Comparison of ENCODE assay signal across 1 cellular context in the genomic region with DNA sequence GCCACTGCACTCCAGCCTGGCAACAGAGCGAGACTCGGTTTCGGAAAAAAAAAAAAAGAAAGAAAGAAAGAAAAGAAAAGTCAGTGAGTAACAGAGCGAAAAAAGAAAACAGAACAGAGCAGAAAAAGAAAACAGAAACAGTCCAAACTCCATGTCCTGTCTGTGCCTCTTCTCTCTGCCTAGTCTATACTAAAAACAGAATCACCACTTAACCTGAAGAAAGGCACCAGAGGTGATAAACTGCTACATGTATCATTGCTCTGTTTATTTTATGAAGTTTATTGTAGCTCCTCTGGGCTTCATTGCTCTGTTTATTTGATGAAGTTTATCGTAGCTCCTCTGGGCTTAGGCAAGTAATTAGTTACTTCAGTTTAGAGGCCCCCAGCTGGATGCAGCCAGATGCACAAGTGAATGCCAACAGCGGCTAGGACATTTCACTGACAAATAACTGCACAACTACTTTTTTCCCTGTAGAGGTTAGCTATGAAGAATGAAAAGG.
TF ChIP-seq lines count a peak whose summit lies in the region.

No MANE protein-coding gene starts in this region.

TF ChIP-seq in HEK293, 187 proteins besides CTCF, POLR2A, EP300 and RAD21 (continued from another document and continues in another):
- TF ChIP-seq, protein P1, sequence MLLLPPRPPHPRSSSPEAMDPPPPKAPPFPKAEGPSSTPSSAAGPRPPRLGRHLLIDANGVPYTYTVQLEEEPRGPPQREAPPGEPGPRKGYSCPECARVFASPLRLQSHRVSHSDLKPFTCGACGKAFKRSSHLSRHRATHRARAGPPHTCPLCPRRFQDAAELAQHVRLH (tag by site-specific recombination; IDR thresholded peaks at IDR 0.05), result no peak
- TF ChIP-seq ZNF146 (tag by site-specific recombination; IDR thresholded peaks at IDR 0.05), result no peak
- no peak for TF ChIP-seq ZFHX2 (tag by site-specific recombination; conservative IDR thresholded peaks at IDR 0.05)
- 0 out of 2 replicates have a peak, but pooled peaks have one; percentile 35 for TF ChIP-seq ZNF335 (tag by site-specific recombination; conservative IDR thresholded peaks at IDR 0.05)
- TF ChIP-seq PBX3 (CRISPR knock-in tag; IDR thresholded peaks at IDR 0.05), result no peak
- no peak for TF ChIP-seq ZNF585B (tag by site-specific recombination; IDR thresholded peaks at IDR 0.05)
- no peak for TF ChIP-seq ZBTB20 (tag by site-specific recombination; IDR thresholded peaks at IDR 0.05)
- TF ChIP-seq MZF1 (tag by site-specific recombination; IDR thresholded peaks at IDR 0.05; ENCODE audit: borderline replicate concordance), result no peak
- TF ChIP-seq ZNF433 (tag by site-specific recombination; IDR thresholded peaks at IDR 0.05; ENCODE audit: low read depth), result no peak
- no peak for TF ChIP-seq ZFP37 (tag by site-specific recombination; IDR thresholded peaks at IDR 0.05)
- TF ChIP-seq BCL11A (tag by site-specific recombination; IDR thresholded peaks at IDR 0.05; ENCODE audit: low read depth), result no peak
- TF ChIP-seq SCRT2 (tag by site-specific recombination; IDR thresholded peaks at IDR 0.05), result no peak
- peak; percentile 78; the same call in 1 of the 2 replicates for TF ChIP-seq SCRT1 (tag by site-specific recombination; IDR thresholded peaks at IDR 0.05; ENCODE audit: borderline replicate concordance)
- TF ChIP-seq ZNF37A (tag by site-specific recombination; IDR thresholded peaks at IDR 0.05), result no peak
- TF ChIP-seq ZXDB (tag by site-specific recombination; IDR thresholded peaks at IDR 0.05), result no peak
- no peak for TF ChIP-seq ZNF548 (tag by site-specific recombination; IDR thresholded peaks at IDR 0.05)
- no peak for TF ChIP-seq SALL2 (tag by site-specific recombination; IDR thresholded peaks at IDR 0.05; ENCODE audit: borderline replicate concordance)
- TF ChIP-seq, protein P2, sequence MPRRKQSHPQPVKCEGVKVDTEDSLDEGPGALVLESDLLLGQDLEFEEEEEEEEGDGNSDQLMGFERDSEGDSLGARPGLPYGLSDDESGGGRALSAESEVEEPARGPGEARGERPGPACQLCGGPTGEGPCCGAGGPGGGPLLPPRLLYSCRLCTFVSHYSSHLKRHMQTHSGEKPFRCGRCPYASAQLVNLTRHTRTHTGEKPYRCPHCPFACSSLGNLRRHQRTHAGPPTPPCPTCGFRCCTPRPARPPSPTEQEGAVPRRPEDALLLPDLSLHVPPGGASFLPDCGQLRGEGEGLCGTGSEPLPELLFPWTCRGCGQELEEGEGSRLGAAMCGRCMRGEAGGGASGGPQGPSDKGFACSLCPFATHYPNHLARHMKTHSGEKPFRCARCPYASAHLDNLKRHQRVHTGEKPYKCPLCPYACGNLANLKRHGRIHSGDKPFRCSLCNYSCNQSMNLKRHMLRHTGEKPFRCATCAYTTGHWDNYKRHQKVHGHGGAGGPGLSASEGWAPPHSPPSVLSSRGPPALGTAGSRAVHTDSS (tag by site-specific recombination; IDR thresholded peaks at IDR 0.05), result no peak
- no peak for TF ChIP-seq KLF10 (tag by site-specific recombination; IDR thresholded peaks at IDR 0.05)
- no peak for TF ChIP-seq ZNF324 (tag by site-specific recombination; IDR thresholded peaks at IDR 0.05)
- TF ChIP-seq, protein P3, sequence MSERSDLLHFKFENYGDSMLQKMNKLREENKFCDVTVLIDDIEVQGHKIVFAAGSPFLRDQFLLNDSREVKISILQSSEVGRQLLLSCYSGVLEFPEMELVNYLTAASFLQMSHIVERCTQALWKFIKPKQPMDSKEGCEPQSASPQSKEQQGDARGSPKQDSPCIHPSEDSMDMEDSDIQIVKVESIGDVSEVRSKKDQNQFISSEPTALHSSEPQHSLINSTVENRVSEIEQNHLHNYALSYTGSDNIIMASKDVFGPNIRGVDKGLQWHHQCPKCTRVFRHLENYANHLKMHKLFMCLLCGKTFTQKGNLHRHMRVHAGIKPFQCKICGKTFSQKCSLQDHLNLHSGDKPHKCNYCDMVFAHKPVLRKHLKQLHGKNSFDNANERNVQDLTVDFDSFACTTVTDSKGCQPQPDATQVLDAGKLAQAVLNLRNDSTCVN (tag by site-specific recombination; optimal IDR thresholded peaks at IDR 0.05), result no peak
- TF ChIP-seq PATZ1 (tag by site-specific recombination; IDR thresholded peaks at IDR 0.05), result no peak
- no peak for TF ChIP-seq ZFP41 (tag by site-specific recombination; IDR thresholded peaks at IDR 0.05; ENCODE audit: borderline replicate concordance)
- TF ChIP-seq ZNF707 (tag by site-specific recombination; IDR thresholded peaks at IDR 0.05), result no peak
- 0 out of 2 replicates have a peak, but pooled peaks have one; percentile 48 for TF ChIP-seq TCF7L2 (IDR thresholded peaks at IDR 0.05; ENCODE audit: borderline replicate concordance, low read depth, low read length)
- TF ChIP-seq, protein P4, sequence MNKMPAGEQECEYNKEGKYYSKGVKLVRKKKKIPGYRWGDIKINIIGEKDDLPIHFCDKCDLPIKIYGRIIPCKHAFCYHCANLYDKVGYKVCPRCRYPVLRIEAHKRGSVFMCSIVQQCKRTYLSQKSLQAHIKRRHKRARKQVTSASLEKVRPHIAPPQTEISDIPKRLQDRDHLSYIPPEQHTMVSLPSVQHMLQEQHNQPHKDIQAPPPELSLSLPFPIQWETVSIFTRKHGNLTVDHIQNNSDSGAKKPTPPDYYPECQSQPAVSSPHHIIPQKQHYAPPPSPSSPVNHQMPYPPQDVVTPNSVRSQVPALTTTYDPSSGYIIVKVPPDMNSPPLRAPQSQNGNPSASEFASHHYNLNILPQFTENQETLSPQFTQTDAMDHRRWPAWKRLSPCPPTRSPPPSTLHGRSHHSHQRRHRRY (tag by site-specific recombination; IDR thresholded peaks at IDR 0.05), result no peak
- no peak for TF ChIP-seq ZNF174 (tag by site-specific recombination; IDR thresholded peaks at IDR 0.05)
- peak; percentile 82 for TF ChIP-seq ZNF664 (tag by site-specific recombination; IDR thresholded peaks at IDR 0.05)
- TF ChIP-seq KLF16 (tag by site-specific recombination; IDR thresholded peaks at IDR 0.05), result no peak
- 0 out of 2 replicates have a peak, but pooled peaks have one; percentile 21 for TF ChIP-seq ZNF423 (tag by site-specific recombination; IDR thresholded peaks at IDR 0.05)
- TF ChIP-seq PRDM1 (tag by site-specific recombination; IDR thresholded peaks at IDR 0.05), result peak; percentile 49; the same call in 1 of the 2 replicates
- TF ChIP-seq ZNF777 (tag by site-specific recombination; IDR thresholded peaks at IDR 0.05; ENCODE audit: borderline replicate concordance), result no peak
- TF ChIP-seq KLF7 (tag by site-specific recombination; IDR thresholded peaks at IDR 0.05; ENCODE audit: borderline replicate concordance), result no peak
- TF ChIP-seq, protein P5, sequence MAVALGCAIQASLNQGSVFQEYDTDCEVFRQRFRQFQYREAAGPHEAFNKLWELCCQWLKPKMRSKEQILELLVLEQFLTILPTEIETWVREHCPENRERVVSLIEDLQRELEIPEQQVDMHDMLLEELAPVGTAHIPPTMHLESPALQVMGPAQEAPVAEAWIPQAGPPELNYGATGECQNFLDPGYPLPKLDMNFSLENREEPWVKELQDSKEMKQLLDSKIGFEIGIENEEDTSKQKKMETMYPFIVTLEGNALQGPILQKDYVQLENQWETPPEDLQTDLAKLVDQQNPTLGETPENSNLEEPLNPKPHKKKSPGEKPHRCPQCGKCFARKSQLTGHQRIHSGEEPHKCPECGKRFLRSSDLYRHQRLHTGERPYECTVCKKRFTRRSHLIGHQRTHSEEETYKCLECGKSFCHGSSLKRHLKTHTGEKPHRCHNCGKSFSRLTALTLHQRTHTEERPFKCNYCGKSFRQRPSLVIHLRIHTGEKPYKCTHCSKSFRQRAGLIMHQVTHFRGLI (tag by site-specific recombination; IDR thresholded peaks at IDR 0.05), result no peak
- TF ChIP-seq, protein P6, sequence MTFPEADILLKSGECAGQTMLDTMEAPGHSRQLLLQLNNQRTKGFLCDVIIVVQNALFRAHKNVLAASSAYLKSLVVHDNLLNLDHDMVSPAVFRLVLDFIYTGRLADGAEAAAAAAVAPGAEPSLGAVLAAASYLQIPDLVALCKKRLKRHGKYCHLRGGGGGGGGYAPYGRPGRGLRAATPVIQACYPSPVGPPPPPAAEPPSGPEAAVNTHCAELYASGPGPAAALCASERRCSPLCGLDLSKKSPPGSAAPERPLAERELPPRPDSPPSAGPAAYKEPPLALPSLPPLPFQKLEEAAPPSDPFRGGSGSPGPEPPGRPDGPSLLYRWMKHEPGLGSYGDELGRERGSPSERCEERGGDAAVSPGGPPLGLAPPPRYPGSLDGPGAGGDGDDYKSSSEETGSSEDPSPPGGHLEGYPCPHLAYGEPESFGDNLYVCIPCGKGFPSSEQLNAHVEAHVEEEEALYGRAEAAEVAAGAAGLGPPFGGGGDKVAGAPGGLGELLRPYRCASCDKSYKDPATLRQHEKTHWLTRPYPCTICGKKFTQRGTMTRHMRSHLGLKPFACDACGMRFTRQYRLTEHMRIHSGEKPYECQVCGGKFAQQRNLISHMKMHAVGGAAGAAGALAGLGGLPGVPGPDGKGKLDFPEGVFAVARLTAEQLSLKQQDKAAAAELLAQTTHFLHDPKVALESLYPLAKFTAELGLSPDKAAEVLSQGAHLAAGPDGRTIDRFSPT (tag by site-specific recombination; IDR thresholded peaks at IDR 0.05), result no peak
- no peak for TF ChIP-seq ZNF202 (tag by site-specific recombination; IDR thresholded peaks at IDR 0.05; ENCODE audit: borderline replicate concordance)
- TF ChIP-seq PRDM4 (tag by site-specific recombination; IDR thresholded peaks at IDR 0.05), result peak; percentile 76
- TF ChIP-seq ZNF311 (tag by site-specific recombination; IDR thresholded peaks at IDR 0.05; ENCODE audit: borderline replicate concordance), result no peak
- TF ChIP-seq, protein P7, sequence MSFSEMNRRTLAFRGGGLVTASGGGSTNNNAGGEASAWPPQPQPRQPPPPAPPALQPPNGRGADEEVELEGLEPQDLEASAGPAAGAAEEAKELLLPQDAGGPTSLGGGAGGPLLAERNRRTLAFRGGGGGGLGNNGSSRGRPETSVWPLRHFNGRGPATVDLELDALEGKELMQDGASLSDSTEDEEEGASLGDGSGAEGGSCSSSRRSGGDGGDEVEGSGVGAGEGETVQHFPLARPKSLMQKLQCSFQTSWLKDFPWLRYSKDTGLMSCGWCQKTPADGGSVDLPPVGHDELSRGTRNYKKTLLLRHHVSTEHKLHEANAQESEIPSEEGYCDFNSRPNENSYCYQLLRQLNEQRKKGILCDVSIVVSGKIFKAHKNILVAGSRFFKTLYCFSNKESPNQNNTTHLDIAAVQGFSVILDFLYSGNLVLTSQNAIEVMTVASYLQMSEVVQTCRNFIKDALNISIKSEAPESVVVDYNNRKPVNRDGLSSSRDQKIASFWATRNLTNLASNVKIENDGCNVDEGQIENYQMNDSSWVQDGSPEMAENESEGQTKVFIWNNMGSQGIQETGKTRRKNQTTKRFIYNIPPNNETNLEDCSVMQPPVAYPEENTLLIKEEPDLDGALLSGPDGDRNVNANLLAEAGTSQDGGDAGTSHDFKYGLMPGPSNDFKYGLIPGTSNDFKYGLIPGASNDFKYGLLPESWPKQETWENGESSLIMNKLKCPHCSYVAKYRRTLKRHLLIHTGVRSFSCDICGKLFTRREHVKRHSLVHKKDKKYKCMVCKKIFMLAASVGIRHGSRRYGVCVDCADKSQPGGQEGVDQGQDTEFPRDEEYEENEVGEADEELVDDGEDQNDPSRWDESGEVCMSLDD (tag by site-specific recombination; IDR thresholded peaks at IDR 0.05), result no peak
- TF ChIP-seq ZNF837 (tag by site-specific recombination; IDR thresholded peaks at IDR 0.05), result no peak
- no peak for TF ChIP-seq ZNF501 (tag by site-specific recombination; IDR thresholded peaks at IDR 0.05)
- TF ChIP-seq ZNF211 (tag by site-specific recombination; IDR thresholded peaks at IDR 0.05; ENCODE audit: low read depth), result no peak
